Comparison of ENCODE assay signal across 1 cellular context in the genomic region with DNA sequence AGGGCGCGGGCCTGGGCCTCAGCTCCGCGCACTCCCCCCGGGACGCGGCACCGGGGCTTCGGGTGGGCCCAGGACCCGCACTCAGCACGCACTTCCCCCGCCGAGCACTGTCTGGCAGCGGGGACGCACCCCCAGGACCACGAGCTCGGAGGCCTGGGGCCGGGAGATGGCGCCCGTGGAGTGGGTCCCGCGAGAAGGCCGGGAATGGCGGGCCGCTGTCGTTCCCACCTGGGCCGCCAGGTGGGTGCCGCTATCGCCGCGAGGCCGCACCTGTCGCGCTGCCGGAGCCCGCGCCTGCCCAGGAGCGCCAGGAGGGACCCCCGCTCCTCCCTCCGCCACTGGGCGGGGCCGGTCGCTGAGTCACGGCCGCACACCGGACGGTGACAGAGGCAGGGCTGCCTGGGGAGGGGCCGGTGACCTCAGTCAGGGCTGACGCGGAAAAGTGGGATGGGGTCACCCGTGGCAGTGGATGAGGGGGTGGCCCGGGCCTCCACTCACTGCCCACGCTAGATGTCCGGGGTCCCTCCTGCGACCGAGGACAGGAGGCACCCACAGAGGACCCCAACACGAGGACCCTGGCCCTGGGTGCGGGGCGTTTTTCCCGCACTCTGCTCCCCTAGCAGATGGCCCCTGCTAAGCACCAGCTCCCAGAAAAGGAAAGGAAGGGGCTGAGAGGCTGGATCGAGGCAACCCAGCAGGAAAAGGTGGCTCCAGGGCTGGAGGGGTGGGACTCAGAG.
TF ChIP-seq lines count a peak whose summit lies in the region.

No MANE protein-coding gene starts in this region.

TF ChIP-seq in K562, 482 proteins besides CTCF, POLR2A, EP300 and RAD21 (continued from another document and continues in another):
- TF ChIP-seq, protein P1, sequence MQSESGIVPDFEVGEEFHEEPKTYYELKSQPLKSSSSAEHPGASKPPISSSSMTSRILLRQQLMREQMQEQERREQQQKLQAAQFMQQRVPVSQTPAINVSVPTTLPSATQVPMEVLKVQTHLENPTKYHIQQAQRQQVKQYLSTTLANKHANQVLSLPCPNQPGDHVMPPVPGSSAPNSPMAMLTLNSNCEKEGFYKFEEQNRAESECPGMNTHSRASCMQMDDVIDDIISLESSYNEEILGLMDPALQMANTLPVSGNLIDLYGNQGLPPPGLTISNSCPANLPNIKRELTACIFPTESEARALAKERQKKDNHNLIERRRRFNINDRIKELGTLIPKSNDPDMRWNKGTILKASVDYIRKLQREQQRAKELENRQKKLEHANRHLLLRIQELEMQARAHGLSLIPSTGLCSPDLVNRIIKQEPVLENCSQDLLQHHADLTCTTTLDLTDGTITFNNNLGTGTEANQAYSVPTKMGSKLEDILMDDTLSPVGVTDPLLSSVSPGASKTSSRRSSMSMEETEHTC (IDR thresholded peaks at IDR 0.05) = no peak
- TF ChIP-seq CHD1 (IDR thresholded peaks at IDR 0.05; ENCODE audit: low read length) (no peak), CCAR2 (IDR thresholded peaks at IDR 0.05; ENCODE audit: low read depth, low read length) (no peak), PHF8 (IDR thresholded peaks at IDR 0.05; ENCODE audit: borderline replicate concordance, low read length) (peak; percentile 46; the same call in 1 of the 2 replicates), XRCC3 (IDR thresholded peaks at IDR 0.05) (no peak), POLR2AphosphoS5 (IDR thresholded peaks at IDR 0.05; ENCODE audit: control insufficient read depth, insufficient read depth, low read depth, low read length) (no peak), EWSR1 (IDR thresholded peaks at IDR 0.05; ENCODE audit: borderline replicate concordance, low read depth, partially characterized antibody) (no peak), KHSRP (IDR thresholded peaks at IDR 0.05) (no peak), MYC (IDR thresholded peaks at IDR 0.05; ENCODE audit: low read depth, low read length) (peak; percentile 60), MYC (CRISPR knock-in tag; IDR thresholded peaks at IDR 0.05; ENCODE audit: borderline replicate concordance, low read depth) (no peak), ZNF121 (CRISPR knock-in tag; conservative IDR thresholded peaks at IDR 0.05) (no peak), MTA3 (IDR thresholded peaks at IDR 0.05; ENCODE audit: borderline replicate concordance) (peak; percentile 57; the same call in 1 of the 2 replicates), ARID1B (IDR thresholded peaks at IDR 0.05) (peak; percentile 62), ZKSCAN8 (CRISPR knock-in tag; IDR thresholded peaks at IDR 0.05) (no peak), ZNF316 (IDR thresholded peaks at IDR 0.05) (peak; percentile 61), MXI1 (IDR thresholded peaks at IDR 0.05; ENCODE audit: low read depth, low read length) (no peak), ILF3 (IDR thresholded peaks at IDR 0.05; ENCODE audit: borderline replicate concordance) (no peak), ZFX (CRISPR knock-in tag; IDR thresholded peaks at IDR 0.05) (peak; percentile 82), GATA2 (CRISPR knock-in tag; IDR thresholded peaks at IDR 0.05) (no peak), CXXC5 (CRISPR knock-in tag; IDR thresholded peaks at IDR 0.05) (peak; percentile 70), DDX20 (tag; IDR thresholded peaks at IDR 0.05; ENCODE audit: low read depth) (no peak), CREB1 (IDR thresholded peaks at IDR 0.05) (peak; percentile 47; the same call in 1 of the 2 replicates), CREB1 (CRISPR knock-in tag; IDR thresholded peaks at IDR 0.05) (peak; percentile 65; the same call in 1 of the 2 replicates), ZNF79 (CRISPR knock-in tag; IDR thresholded peaks at IDR 0.05; ENCODE audit: low read depth) (no peak), RCOR1 (IDR thresholded peaks at IDR 0.05; ENCODE audit: borderline replicate concordance in 1 of 2, low read depth in 2 of 2, low read length in 2 of 2) (no peak), TRIM24 (IDR thresholded peaks at IDR 0.05) (no peak), NCOA6 (IDR thresholded peaks at IDR 0.05) (no peak), NCOA2 (IDR thresholded peaks at IDR 0.05; ENCODE audit: partially characterized antibody in 2 of 2) (no peak), DNMT1 (IDR thresholded peaks at IDR 0.05) (no peak), ZNF143 (CRISPR knock-in tag; IDR thresholded peaks at IDR 0.05) (no peak), RBM14 (IDR thresholded peaks at IDR 0.05; ENCODE audit: borderline replicate concordance, insufficient read depth, low read depth, low read length) (0 out of 2 replicates have a peak, but pooled peaks have one; percentile 42), SP2 (IDR thresholded peaks at IDR 0.05; ENCODE audit: extremely low read depth, low read depth, low read length, poor library complexity, severe bottlenecking) (no peak), ZNF134 (CRISPR knock-in tag; conservative IDR thresholded peaks at IDR 0.05) (no peak), SAP30 (IDR thresholded peaks at IDR 0.05; ENCODE audit: borderline replicate concordance, insufficient read depth, low read depth, low read length, poor library complexity, severe bottlenecking) (peak; percentile 5), SNIP1 (IDR thresholded peaks at IDR 0.05; ENCODE audit: low read depth) (no peak), PRPF4 (IDR thresholded peaks at IDR 0.05; ENCODE audit: insufficient read depth, low read depth, low read length, poor library complexity, severe bottlenecking) (no peak)
- TF ChIP-seq, protein P2, sequence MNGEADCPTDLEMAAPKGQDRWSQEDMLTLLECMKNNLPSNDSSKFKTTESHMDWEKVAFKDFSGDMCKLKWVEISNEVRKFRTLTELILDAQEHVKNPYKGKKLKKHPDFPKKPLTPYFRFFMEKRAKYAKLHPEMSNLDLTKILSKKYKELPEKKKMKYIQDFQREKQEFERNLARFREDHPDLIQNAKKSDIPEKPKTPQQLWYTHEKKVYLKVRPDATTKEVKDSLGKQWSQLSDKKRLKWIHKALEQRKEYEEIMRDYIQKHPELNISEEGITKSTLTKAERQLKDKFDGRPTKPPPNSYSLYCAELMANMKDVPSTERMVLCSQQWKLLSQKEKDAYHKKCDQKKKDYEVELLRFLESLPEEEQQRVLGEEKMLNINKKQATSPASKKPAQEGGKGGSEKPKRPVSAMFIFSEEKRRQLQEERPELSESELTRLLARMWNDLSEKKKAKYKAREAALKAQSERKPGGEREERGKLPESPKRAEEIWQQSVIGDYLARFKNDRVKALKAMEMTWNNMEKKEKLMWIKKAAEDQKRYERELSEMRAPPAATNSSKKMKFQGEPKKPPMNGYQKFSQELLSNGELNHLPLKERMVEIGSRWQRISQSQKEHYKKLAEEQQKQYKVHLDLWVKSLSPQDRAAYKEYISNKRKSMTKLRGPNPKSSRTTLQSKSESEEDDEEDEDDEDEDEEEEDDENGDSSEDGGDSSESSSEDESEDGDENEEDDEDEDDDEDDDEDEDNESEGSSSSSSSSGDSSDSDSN (IDR thresholded peaks at IDR 0.05; ENCODE audit: borderline replicate concordance in 1 of 2, low read depth in 2 of 2, low read length in 2 of 2) = 0 out of 4 replicates have a peak, but pooled peaks of 1 of the 2 experiments have one; percentile 15
- TF ChIP-seq, protein P3, sequence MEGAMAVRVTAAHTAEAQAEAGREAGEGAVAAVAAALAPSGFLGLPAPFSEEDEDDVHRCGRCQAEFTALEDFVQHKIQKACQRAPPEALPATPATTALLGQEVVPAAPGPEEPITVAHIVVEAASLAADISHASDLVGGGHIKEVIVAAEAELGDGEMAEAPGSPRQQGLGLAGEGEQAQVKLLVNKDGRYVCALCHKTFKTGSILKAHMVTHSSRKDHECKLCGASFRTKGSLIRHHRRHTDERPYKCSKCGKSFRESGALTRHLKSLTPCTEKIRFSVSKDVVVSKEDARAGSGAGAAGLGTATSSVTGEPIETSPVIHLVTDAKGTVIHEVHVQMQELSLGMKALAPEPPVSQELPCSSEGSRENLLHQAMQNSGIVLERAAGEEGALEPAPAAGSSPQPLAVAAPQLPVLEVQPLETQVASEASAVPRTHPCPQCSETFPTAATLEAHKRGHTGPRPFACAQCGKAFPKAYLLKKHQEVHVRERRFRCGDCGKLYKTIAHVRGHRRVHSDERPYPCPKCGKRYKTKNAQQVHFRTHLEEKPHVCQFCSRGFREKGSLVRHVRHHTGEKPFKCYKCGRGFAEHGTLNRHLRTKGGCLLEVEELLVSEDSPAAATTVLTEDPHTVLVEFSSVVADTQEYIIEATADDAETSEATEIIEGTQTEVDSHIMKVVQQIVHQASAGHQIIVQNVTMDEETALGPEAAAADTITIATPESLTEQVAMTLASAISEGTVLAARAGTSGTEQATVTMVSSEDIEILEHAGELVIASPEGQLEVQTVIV (CRISPR knock-in tag; IDR thresholded peaks at IDR 0.05; ENCODE audit: borderline replicate concordance) = no peak
- TF ChIP-seq, protein P4, sequence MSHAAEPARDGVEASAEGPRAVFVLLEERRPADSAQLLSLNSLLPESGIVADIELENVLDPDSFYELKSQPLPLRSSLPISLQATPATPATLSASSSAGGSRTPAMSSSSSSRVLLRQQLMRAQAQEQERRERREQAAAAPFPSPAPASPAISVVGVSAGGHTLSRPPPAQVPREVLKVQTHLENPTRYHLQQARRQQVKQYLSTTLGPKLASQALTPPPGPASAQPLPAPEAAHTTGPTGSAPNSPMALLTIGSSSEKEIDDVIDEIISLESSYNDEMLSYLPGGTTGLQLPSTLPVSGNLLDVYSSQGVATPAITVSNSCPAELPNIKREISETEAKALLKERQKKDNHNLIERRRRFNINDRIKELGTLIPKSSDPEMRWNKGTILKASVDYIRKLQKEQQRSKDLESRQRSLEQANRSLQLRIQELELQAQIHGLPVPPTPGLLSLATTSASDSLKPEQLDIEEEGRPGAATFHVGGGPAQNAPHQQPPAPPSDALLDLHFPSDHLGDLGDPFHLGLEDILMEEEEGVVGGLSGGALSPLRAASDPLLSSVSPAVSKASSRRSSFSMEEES (CRISPR knock-in tag; IDR thresholded peaks at IDR 0.05) = no peak
- TF ChIP-seq, protein P5, sequence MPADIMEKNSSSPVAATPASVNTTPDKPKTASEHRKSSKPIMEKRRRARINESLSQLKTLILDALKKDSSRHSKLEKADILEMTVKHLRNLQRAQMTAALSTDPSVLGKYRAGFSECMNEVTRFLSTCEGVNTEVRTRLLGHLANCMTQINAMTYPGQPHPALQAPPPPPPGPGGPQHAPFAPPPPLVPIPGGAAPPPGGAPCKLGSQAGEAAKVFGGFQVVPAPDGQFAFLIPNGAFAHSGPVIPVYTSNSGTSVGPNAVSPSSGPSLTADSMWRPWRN (IDR thresholded peaks at IDR 0.05; ENCODE audit: low read depth) = no peak
- TF ChIP-seq, protein P6, sequence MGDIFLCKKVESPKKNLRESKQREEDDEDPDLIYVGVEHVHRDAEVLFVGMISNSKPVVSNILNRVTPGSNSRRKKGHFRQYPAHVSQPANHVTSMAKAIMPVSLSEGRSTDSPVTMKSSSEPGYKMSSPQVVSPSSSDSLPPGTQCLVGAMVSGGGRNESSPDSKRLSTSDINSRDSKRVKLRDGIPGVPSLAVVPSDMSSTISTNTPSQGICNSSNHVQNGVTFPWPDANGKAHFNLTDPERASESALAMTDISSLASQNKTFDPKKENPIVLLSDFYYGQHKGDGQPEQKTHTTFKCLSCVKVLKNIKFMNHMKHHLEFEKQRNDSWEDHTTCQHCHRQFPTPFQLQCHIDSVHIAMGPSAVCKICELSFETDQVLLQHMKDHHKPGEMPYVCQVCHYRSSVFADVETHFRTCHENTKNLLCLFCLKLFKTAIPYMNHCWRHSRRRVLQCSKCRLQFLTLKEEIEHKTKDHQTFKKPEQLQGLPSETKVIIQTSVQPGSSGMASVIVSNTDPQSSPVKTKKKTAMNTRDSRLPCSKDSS (IDR thresholded peaks at IDR 0.05; ENCODE audit: low read depth, partially characterized antibody) = no peak
- TF ChIP-seq, protein P7, sequence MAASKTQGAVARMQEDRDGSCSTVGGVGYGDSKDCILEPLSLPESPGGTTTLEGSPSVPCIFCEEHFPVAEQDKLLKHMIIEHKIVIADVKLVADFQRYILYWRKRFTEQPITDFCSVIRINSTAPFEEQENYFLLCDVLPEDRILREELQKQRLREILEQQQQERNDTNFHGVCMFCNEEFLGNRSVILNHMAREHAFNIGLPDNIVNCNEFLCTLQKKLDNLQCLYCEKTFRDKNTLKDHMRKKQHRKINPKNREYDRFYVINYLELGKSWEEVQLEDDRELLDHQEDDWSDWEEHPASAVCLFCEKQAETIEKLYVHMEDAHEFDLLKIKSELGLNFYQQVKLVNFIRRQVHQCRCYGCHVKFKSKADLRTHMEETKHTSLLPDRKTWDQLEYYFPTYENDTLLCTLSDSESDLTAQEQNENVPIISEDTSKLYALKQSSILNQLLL (CRISPR knock-in tag; IDR thresholded peaks at IDR 0.05; ENCODE audit: borderline replicate concordance) = no peak
- TF ChIP-seq, protein P8, sequence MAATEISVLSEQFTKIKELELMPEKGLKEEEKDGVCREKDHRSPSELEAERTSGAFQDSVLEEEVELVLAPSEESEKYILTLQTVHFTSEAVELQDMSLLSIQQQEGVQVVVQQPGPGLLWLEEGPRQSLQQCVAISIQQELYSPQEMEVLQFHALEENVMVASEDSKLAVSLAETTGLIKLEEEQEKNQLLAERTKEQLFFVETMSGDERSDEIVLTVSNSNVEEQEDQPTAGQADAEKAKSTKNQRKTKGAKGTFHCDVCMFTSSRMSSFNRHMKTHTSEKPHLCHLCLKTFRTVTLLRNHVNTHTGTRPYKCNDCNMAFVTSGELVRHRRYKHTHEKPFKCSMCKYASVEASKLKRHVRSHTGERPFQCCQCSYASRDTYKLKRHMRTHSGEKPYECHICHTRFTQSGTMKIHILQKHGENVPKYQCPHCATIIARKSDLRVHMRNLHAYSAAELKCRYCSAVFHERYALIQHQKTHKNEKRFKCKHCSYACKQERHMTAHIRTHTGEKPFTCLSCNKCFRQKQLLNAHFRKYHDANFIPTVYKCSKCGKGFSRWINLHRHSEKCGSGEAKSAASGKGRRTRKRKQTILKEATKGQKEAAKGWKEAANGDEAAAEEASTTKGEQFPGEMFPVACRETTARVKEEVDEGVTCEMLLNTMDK (IDR thresholded peaks at IDR 0.05; ENCODE audit: borderline replicate concordance, insufficient read depth, low read depth, low read length, poor library complexity, severe bottlenecking) = no peak
- TF ChIP-seq, protein P9, sequence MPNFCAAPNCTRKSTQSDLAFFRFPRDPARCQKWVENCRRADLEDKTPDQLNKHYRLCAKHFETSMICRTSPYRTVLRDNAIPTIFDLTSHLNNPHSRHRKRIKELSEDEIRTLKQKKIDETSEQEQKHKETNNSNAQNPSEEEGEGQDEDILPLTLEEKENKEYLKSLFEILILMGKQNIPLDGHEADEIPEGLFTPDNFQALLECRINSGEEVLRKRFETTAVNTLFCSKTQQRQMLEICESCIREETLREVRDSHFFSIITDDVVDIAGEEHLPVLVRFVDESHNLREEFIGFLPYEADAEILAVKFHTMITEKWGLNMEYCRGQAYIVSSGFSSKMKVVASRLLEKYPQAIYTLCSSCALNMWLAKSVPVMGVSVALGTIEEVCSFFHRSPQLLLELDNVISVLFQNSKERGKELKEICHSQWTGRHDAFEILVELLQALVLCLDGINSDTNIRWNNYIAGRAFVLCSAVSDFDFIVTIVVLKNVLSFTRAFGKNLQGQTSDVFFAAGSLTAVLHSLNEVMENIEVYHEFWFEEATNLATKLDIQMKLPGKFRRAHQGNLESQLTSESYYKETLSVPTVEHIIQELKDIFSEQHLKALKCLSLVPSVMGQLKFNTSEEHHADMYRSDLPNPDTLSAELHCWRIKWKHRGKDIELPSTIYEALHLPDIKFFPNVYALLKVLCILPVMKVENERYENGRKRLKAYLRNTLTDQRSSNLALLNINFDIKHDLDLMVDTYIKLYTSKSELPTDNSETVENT (CRISPR knock-in tag; IDR thresholded peaks at IDR 0.05) = no peak
